In the genomic region with DNA sequence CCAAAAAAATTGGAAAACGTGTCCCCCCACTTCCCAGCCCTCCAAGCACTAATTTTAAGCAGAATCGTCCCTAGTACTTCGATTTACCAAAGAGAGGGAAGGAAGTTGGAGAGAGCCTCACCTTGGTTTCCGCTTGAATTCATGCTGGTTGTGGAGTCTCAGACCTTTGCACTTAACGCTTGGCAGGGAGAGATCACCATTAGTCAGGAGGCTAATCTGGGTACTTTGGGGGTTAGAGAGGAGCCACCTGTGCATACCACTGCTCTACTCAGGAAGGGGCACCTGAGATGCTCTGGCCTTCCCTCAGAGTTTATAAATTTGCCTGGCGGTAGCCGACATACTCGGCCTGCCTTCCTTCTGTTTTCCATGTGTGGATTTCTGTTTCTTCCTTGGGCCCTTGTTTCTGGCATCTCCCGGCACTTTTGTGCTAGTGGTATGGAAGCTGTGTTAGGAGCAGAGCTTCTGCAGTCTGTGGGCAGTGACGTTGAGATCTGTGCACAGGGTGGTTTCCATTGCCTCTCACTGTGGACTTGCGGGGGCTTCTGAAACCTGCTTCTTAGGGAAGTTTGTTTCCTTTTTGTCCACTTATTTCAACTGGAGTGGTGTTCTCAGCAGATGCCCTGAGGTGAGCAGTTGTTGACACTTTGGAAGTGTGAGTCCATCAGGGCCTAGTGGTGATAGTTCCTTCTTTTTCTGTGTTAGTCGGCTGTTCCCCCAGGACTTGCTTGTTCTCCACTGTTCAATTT, we compare ENCODE assay signal across 12 cellular contexts.
DNase-seq lines count a peak whose midpoint lies in the region; ATAC-seq and TF ChIP-seq lines count a peak whose summit lies in the region.
"Had no signal": no experiment of that assay in that cellular context is flagged by ENCODE, and none has a peak within 500 bp of the region (broad histone marks: within the 10 kb centered on the region; RNA-seq: fewer than 3 reads in every experiment).

No MANE protein-coding gene starts in this region.

- H3K9me3 Mint-ChIP-seq in glutamatergic neuron (ENCODE audit: unreplicated experiment) = peaks cover 2% of the 10 kb centered on the region
- H3K9me3 Mint-ChIP-seq: mesothelial cell of epicardium; T-helper 2 cell treated with Interferon-gamma antibody and Interleukin-4, amounts not matched to agents 5 μg/mL and 100 μg/mL, for 36 hours had no signal

- peaks cover 5% of the 10 kb centered on the region for H3K4me1 ChIP-seq in foreskin keratinocyte

- no peaks in the 10 kb centered on the region for H3K27me3 Mint-ChIP-seq in glutamatergic neuron (ENCODE audit: unreplicated experiment)

- TF ChIP-seq CTCF in GM10266 (IDR thresholded peaks at IDR 0.05; ENCODE audit: control insufficient read depth, insufficient read depth, low read depth, missing control alignments) (no peak), glutamatergic neuron (IDR thresholded peaks at IDR 0.05; ENCODE audit: partially characterized antibody, unreplicated experiment) (no peak), foreskin keratinocyte (conservative IDR thresholded peaks at IDR 0.05) (no peak), omental fat pad (IDR thresholded peaks at IDR 0.05) (no peak)

- no peak overlapping the region for H3K4me3 Mint-ChIP-seq in glutamatergic neuron (ENCODE audit: unreplicated experiment)
- H3K4me3 Mint-ChIP-seq: mesothelial cell of epicardium; T-helper 2 cell treated with Interferon-gamma antibody and Interleukin-4, amounts not matched to agents 5 μg/mL and 100 μg/mL, for 36 hours had no signal

- peak; percentile 48 for ATAC-seq in GM19328 (IDR thresholded peaks at IDR 0.05; ENCODE audit: unreplicated experiment)
- peak; percentile 39 for ATAC-seq in HG03060 (IDR thresholded peaks at IDR 0.05; ENCODE audit: low read depth, unreplicated experiment)
- ATAC-seq in foreskin keratinocyte = no peak
- no peak for ATAC-seq in GM19467 (IDR thresholded peaks at IDR 0.05; ENCODE audit: unreplicated experiment)
- ATAC-seq in omental fat pad (ENCODE audit: low FRiP score) = no peak
- ATAC-seq: gastroesophageal sphincter had no signal

- peaks cover 9% of the 10 kb centered on the region for H3K4me1 Mint-ChIP-seq in glutamatergic neuron (ENCODE audit: low read depth, unreplicated experiment)

- H3K27ac Mint-ChIP-seq in glutamatergic neuron (ENCODE audit: unreplicated experiment) = peak overlapping the region; percentile 20
- H3K27ac Mint-ChIP-seq: mesothelial cell of epicardium; T-helper 2 cell treated with Interferon-gamma antibody and Interleukin-4, amounts not matched to agents 5 μg/mL and 100 μg/mL, for 36 hours had no signal

- H3K27ac ChIP-seq in foreskin keratinocyte = no peak overlapping the region
- H3K27ac ChIP-seq: gastroesophageal sphincter had no signal

- no peaks in the 10 kb centered on the region for H3K36me3 Mint-ChIP-seq in glutamatergic neuron (ENCODE audit: unreplicated experiment)

- DNase-seq in GM10266 (ENCODE audit: extremely low spot score) (peak; percentile 19), glutamatergic neuron (no peak), foreskin keratinocyte (no peak), iPS-NIHi7 (ENCODE audit: extremely low spot score) (no peak), omental fat pad (ENCODE audit: low spot score) (no peak)
- DNase-seq: NK-92 treated with Interleukin-12 subunit alpha and Interleukin-12 subunit beta, amount 100 ng/mL, for 24 hours had no signal

- no peaks in the 10 kb centered on the region for H3K27me3 ChIP-seq in foreskin keratinocyte
- H3K27me3 ChIP-seq: gastroesophageal sphincter had no signal

Comparison
In these comparisons a context has a peak if more than half of its experiments do, and no peak if none do; other contexts are left out.
1. ATAC-seq: peak in GM19328 (single experiment) and HG03060 (single experiment); none in foreskin keratinocyte (single experiment), GM19467 (single experiment) and omental fat pad (single experiment).